In genomic region chr13:98474761-98475160, GRCh38 we compare ENCODE assay signal across 29 cellular contexts.
A peak's percentile ranks its signal among the peaks of the same experiment; 100 is the strongest.
DNase-seq lines count a peak whose midpoint lies in the region; ATAC-seq and TF ChIP-seq lines count a peak whose summit lies in the region.
"Had no signal": no experiment of that assay in that cellular context is flagged by ENCODE, and none has a peak within 500 bp of the region (broad histone marks: within the 10 kb centered on the region; RNA-seq: fewer than 3 reads in every experiment).

No MANE protein-coding gene starts in this region.

- intact Hi-C loops in sciatic nerve (cut with DNase I), result no loop called here
- intact Hi-C loops in gastrocnemius medialis (cut with DNase I; ENCODE audit: low total_unique reads), result no loop called here

- H3K36me3 Mint-ChIP-seq in activated T-cell treated with anti-CD3 and anti-CD28 coated beads, Interleukin-2, amount 50 U/mL, for 24 hours (ENCODE audit: low read depth), result peaks cover 78% of the 10 kb centered on the region
- H3K36me3 Mint-ChIP-seq in activated T-cell treated with anti-CD3 and anti-CD28 coated beads, Interleukin-2, amount 50 U/mL, for 4 hours (ENCODE audit: insufficient read depth), result peaks cover 48% of the 10 kb centered on the region
- H3K36me3 Mint-ChIP-seq in endodermal cell (ENCODE audit: low read depth), result peaks cover 45% of the 10 kb centered on the region

- no peak overlapping the region for H3K4me3 Mint-ChIP-seq in activated T-cell treated with anti-CD3 and anti-CD28 coated beads, Interleukin-2, amount 50 U/mL, for 24 hours
- no peak overlapping the region for H3K4me3 Mint-ChIP-seq in activated T-cell treated with anti-CD3 and anti-CD28 coated beads, Interleukin-2, amount 50 U/mL, for 4 hours
- H3K4me3 Mint-ChIP-seq in endodermal cell, result no peak overlapping the region
- H3K4me3 Mint-ChIP-seq: activated CD4-positive, alpha-beta memory T cell treated with anti-CD3 and anti-CD28 coated beads, Interleukin-2, amount 10 ng/mL, durations not matched to agents 7 days and 5 days; stimulated activated naive CD8-positive, alpha-beta T cell treated with anti-CD3 and anti-CD28 coated beads, Interleukin-15, amount 100 ng/mL, for 72 hours; T-helper 1 cell treated with Interleukin-12 subunit alpha and Interleukin-12 subunit beta and Interleukin-4 antibody, amounts not matched to agents 30 μg/mL and 1 μg/mL, for 36 hours had no signal

- peaks cover 85% of the 10 kb centered on the region for H3K4me1 Mint-ChIP-seq in activated T-cell treated with anti-CD3 and anti-CD28 coated beads, Interleukin-2, amount 50 U/mL, for 24 hours (ENCODE audit: low read depth)
- peaks cover 62% of the 10 kb centered on the region for H3K4me1 Mint-ChIP-seq in activated T-cell treated with anti-CD3 and anti-CD28 coated beads, Interleukin-2, amount 50 U/mL, for 4 hours (ENCODE audit: low read depth)
- peaks cover 49% of the 10 kb centered on the region for H3K4me1 Mint-ChIP-seq in endodermal cell

- 91 to 94% methylated on average over 20 to 24 of the region's 24 CpGs for WGBS in endodermal cell (ENCODE audit: insufficient coverage in 1 of 2, insufficient read length in 1 of 2), 2 experiments

- POLR2A ChIA-PET in RWPE1 (lab: Yijun Ruan, JAX; ENCODE audit: low non-redundant PET), result no interaction called here

- DNase-seq in activated T-cell treated with anti-CD3 and anti-CD28 coated beads, Interleukin-2, amount 50 U/mL, for 24 hours, result no peak
- no peak for DNase-seq in activated T-cell treated with anti-CD3 and anti-CD28 coated beads, Interleukin-2, amount 50 U/mL, for 4 hours
- no peak for DNase-seq in RWPE1 (ENCODE audit: low spot score)
- DNase-seq in endodermal cell, result no peak
- DNase-seq in sciatic nerve (ENCODE audit: low spot score), result peak; percentile 54
- DNase-seq in activated gamma-delta T cell treated with Interleukin-2 at 50 U/mL for 16 hours, result no peak
- no peak for DNase-seq in gastrocnemius medialis
- DNase-seq: 8988T; activated CD4-positive, alpha-beta memory T cell treated with anti-CD3 and anti-CD28 coated beads, Interleukin-2, amount 10 ng/mL, durations not matched to agents 7 days and 5 days; activated CD4-positive, alpha-beta T cell treated with anti-CD3 and anti-CD28 coated beads for 1 hour; activated effector memory CD4-positive, alpha-beta T cell treated with Interleukin-2 at 50 U/mL for 16 hours; amniotic stem cell; DMS79 treated with DMSO at 0.1 percent for 48 hours; foreskin keratinocyte; heart right ventricle; MM.1S; NCI-H1417; NCI-H2029 treated with DMSO at 0.1 percent for 48 hours; NCI-H446; NCI-H82; stimulated activated naive CD8-positive, alpha-beta T cell treated with anti-CD3 and anti-CD28 coated beads, Interleukin-15, amount 100 ng/mL, for 72 hours; thyroid gland had no signal

- no peak for TF ChIP-seq POLR2A in gastrocnemius medialis (IDR thresholded peaks at IDR 0.05)

- no peak for ATAC-seq in activated T-cell treated with anti-CD3 and anti-CD28 coated beads, Interleukin-2, amount 50 U/mL, for 4 hours
- ATAC-seq in sciatic nerve, result no peak
- no peak for ATAC-seq in HG02623 (IDR thresholded peaks at IDR 0.05; ENCODE audit: unreplicated experiment)
- no peak for ATAC-seq in gastrocnemius medialis
- ATAC-seq: foreskin keratinocyte; heart right ventricle; stimulated activated naive CD8-positive, alpha-beta T cell treated with anti-CD3 and anti-CD28 coated beads, Interleukin-15, amount 100 ng/mL, for 72 hours had no signal

- H3K27me3 ChIP-seq in endodermal cell (ENCODE audit: control insufficient read depth, insufficient read depth, low read length, poor library complexity, severe bottlenecking) (no peaks in the 10 kb centered on the region), gastrocnemius medialis (no peaks in the 10 kb centered on the region)
- H3K27me3 ChIP-seq: breast epithelium, foreskin keratinocyte, heart right ventricle, thyroid gland had no signal

- peaks cover 44% of the 10 kb centered on the region for H3K36me3 ChIP-seq in endodermal cell (ENCODE audit: control insufficient read depth, insufficient read depth, low read length)
- H3K36me3 ChIP-seq in gastrocnemius medialis, result peaks cover 0 to 21% of the 10 kb centered on the region in 2 donors
- H3K36me3 ChIP-seq: breast epithelium had no signal

- no peak overlapping the region for H3K4me3 ChIP-seq in endodermal cell (ENCODE audit: low read length)
- no peak overlapping the region for H3K4me3 ChIP-seq in gastrocnemius medialis
- H3K4me3 ChIP-seq: breast epithelium, coronary artery, heart right ventricle, SK-N-MC, skin epidermis, thyroid gland had no signal

- H3K27ac Mint-ChIP-seq in activated T-cell treated with anti-CD3 and anti-CD28 coated beads, Interleukin-2, amount 50 U/mL, for 24 hours, result peak overlapping the region; percentile 83
- peak overlapping the region; percentile 21 for H3K27ac Mint-ChIP-seq in endodermal cell

- no peak overlapping the region for H3K9ac ChIP-seq in endodermal cell (ENCODE audit: extremely low read depth, low read length, poor library complexity, severe bottlenecking)
- H3K9ac ChIP-seq: KMS-11 had no signal

- CTCF ChIA-PET in RWPE1 (lab: Yijun Ruan, JAX), result interaction anchor here (0.6 to 1.3 kb wide), 2 partner anchors 29 to 333 kb away, joined by 3 to 5 read pairs; no protein-coding TSS in a partner anchor

- H3K9me3 Mint-ChIP-seq in activated T-cell treated with anti-CD3 and anti-CD28 coated beads, Interleukin-2, amount 50 U/mL, for 24 hours, result no peaks in the 10 kb centered on the region
- no peaks in the 10 kb centered on the region for H3K9me3 Mint-ChIP-seq in activated T-cell treated with anti-CD3 and anti-CD28 coated beads, Interleukin-2, amount 50 U/mL, for 4 hours
- no peaks in the 10 kb centered on the region for H3K9me3 Mint-ChIP-seq in endodermal cell
- H3K9me3 Mint-ChIP-seq: activated CD4-positive, alpha-beta memory T cell treated with anti-CD3 and anti-CD28 coated beads, Interleukin-2, amount 10 ng/mL, durations not matched to agents 7 days and 5 days; stimulated activated naive CD8-positive, alpha-beta T cell treated with anti-CD3 and anti-CD28 coated beads, Interleukin-15, amount 100 ng/mL, for 72 hours had no signal

- no peak for TF ChIP-seq CTCF in RWPE1 (conservative IDR thresholded peaks at IDR 0.05; ENCODE audit: low read depth)
- TF ChIP-seq CTCF in endodermal cell (conservative IDR thresholded peaks at IDR 0.05), result no peak
- TF ChIP-seq CTCF in gastrocnemius medialis (IDR thresholded peaks at IDR 0.05 in 4 of 5, conservative IDR thresholded peaks at IDR 0.05 in 1 of 5), result no peak

- H3K27ac ChIP-seq in RWPE1, result 0 out of 2 replicates have a peak overlapping the region, but pooled peaks have one; percentile 8
- H3K27ac ChIP-seq in endodermal cell (ENCODE audit: low read depth, low read length), result no peak overlapping the region
- no peak overlapping the region for H3K27ac ChIP-seq in gastrocnemius medialis
- H3K27ac ChIP-seq: coronary artery, foreskin keratinocyte, KMS-11, SK-N-MC had no signal

- in situ Hi-C loops in gastrocnemius medialis (cut with MboI; ENCODE audit: low sequenced_read_pairs in 4 of 4), result no loop called here

- H3K4me1 ChIP-seq in endodermal cell (ENCODE audit: control insufficient read depth, insufficient read depth, low read length) (peaks cover 28% of the 10 kb centered on the region), gastrocnemius medialis (peaks cover 17 to 28% of the 10 kb centered on the region in 2 donors)

- H3K27me3 Mint-ChIP-seq in activated T-cell treated with anti-CD3 and anti-CD28 coated beads, Interleukin-2, amount 50 U/mL, for 24 hours, result no peaks in the 10 kb centered on the region
- no peaks in the 10 kb centered on the region for H3K27me3 Mint-ChIP-seq in activated T-cell treated with anti-CD3 and anti-CD28 coated beads, Interleukin-2, amount 50 U/mL, for 4 hours (ENCODE audit: low read depth)
- no peaks in the 10 kb centered on the region for H3K27me3 Mint-ChIP-seq in endodermal cell (ENCODE audit: insufficient read depth)
- H3K27me3 Mint-ChIP-seq: activated CD4-positive, alpha-beta memory T cell treated with anti-CD3 and anti-CD28 coated beads, Interleukin-2, amount 10 ng/mL, durations not matched to agents 7 days and 5 days; stimulated activated naive CD8-positive, alpha-beta T cell treated with anti-CD3 and anti-CD28 coated beads, Interleukin-15, amount 100 ng/mL, for 72 hours had no signal

- no peaks in the 10 kb centered on the region for H3K9me3 ChIP-seq in endodermal cell (ENCODE audit: control insufficient read depth, low read length)
- H3K9me3 ChIP-seq in gastrocnemius medialis, result no peaks in the 10 kb centered on the region
- H3K9me3 ChIP-seq: breast epithelium, heart right ventricle, thyroid gland had no signal
